ENCODE assay signal across 9 cellular contexts in genomic region chr16:2686912-2687507, GRCh38. TPM values are rescaled to one million over a fixed set of nuclear protein-coding genes. Genes with fewer than 3 reads are reported as not detected.
DNase-seq lines count a peak whose midpoint lies in the region; ATAC-seq and TF ChIP-seq lines count a peak whose summit lies in the region.
"Had no signal": no experiment of that assay in that cellular context is flagged by ENCODE, and none has a peak within 500 bp of the region (broad histone marks: within the 10 kb centered on the region; RNA-seq: fewer than 3 reads in every experiment).

No MANE protein-coding gene starts in this region.

- no peak overlapping the region for H2AFZ ChIP-seq in Loucy (ENCODE audit: low read length)

- H3K27ac ChIP-seq in stomach, result peak overlapping the region in 2 of 5 donors; percentile 50 to 58
- H3K27ac ChIP-seq: VCaP had no signal

- H3K9me2 ChIP-seq in Loucy (replicated peaks; ENCODE audit: low read depth, low read length), result no peaks in the 10 kb centered on the region

- WGBS in stomach, 5 donors, result 60 to 76% (median 71%) methylated on average over 20 of the region's 20 CpGs

- H3K79me2 ChIP-seq in Loucy (ENCODE audit: insufficient read depth, low read length), result peaks cover 19% of the 10 kb centered on the region; the same call in 1 of the 2 replicates

- no peaks in the 10 kb centered on the region for H4K20me1 ChIP-seq in Loucy (ENCODE audit: insufficient read depth, low read length, poor library complexity, severe bottlenecking)

- no peak for TF ChIP-seq POLR2A in stomach (IDR thresholded peaks at IDR 0.05)

- H3K36me3 ChIP-seq in Loucy (ENCODE audit: insufficient read depth, low read length) (no peaks in the 10 kb centered on the region), stomach (peaks cover 0 to 29% (median 23%) of the 10 kb centered on the region in 4 donors)

- intact Hi-C loops in stomach (cut with DNase I; ENCODE audit: low total_unique reads), result no loop called here

- no peaks in the 10 kb centered on the region for H3F3A ChIP-seq in Loucy (ENCODE audit: low read depth)

- no peak for TF ChIP-seq EP300 in stomach (IDR thresholded peaks at IDR 0.05)

- ATAC-seq in GM18907 (IDR thresholded peaks at IDR 0.05; ENCODE audit: unreplicated experiment), result no peak
- no peak for ATAC-seq in HG03442 (IDR thresholded peaks at IDR 0.05; ENCODE audit: unreplicated experiment)

- no peak for TF ChIP-seq CTCF in Loucy (conservative IDR thresholded peaks at IDR 0.05; ENCODE audit: low read length)
- no peak for TF ChIP-seq CTCF in stomach (IDR thresholded peaks at IDR 0.05)

- H3K4me1 ChIP-seq in Loucy (ENCODE audit: insufficient read depth, low read length, poor library complexity, severe bottlenecking) (peaks cover 3% of the 10 kb centered on the region), stomach (peaks cover 20 to 55% (median 42%) of the 10 kb centered on the region in 4 donors)

- H3K9ac ChIP-seq in Loucy (ENCODE audit: low read depth, low read length, poor library complexity, severe bottlenecking), result no peak overlapping the region

- H3K4me3 ChIP-seq in Loucy (ENCODE audit: low read length, poor library complexity, severe bottlenecking) (peak overlapping the region; percentile 10), stomach (peak overlapping the region in 1 of 4 donors; percentile 13)

- peak overlapping the region; percentile 48 for H3K4me2 ChIP-seq in Loucy (ENCODE audit: low read depth, low read length, poor library complexity, severe bottlenecking)

- H3K27me3 ChIP-seq in Loucy (ENCODE audit: insufficient read depth, low read length, poor library complexity, severe bottlenecking) (no peaks in the 10 kb centered on the region), stomach (no peaks in the 10 kb centered on the region)

- DNase-seq in AML-193 (lab: John Stamatoyannopoulos, UW) (peak; percentile 87 to 88), GM19238 (ENCODE audit: insufficient read length, low spot score) (peak; percentile 88), cerebellum (ENCODE audit: low spot score) (peak; percentile 5), stomach (peak; percentile 45)
- no peak for DNase-seq in effector CD8-positive, alpha-beta T cell (lab: John Stamatoyannopoulos, UW)

- H3K9me3 ChIP-seq in Loucy (ENCODE audit: insufficient read depth, low read depth, low read length) (no peaks in the 10 kb centered on the region), stomach (no peaks in the 10 kb centered on the region)

RNA-seq across cellular contexts. Expression of gene KCTD5, which starts 4.7 kb away (rescaled TPM):
- total RNA-seq in cerebellum (21.1 TPM), stomach (10 to 100 TPM in 4 of 5 donors, under 1 TPM in 1; 0.89 to 45.6 (median 27.2) TPM)
- polyA plus RNA-seq in stomach, result 10 to 100 TPM; 14.4 to 28.6 (median 14.7) TPM

RNA-seq across cellular contexts. Expression of gene PRSS27, which starts 33.0 kb away (rescaled TPM):
- total RNA-seq in cerebellum (2.6 TPM), stomach (under 1 TPM in 1 of 5 donors, not detected in 4; 0.55 TPM)
- 10 to 100 TPM in 1 of 3 donors, under 1 TPM in 2; 0.50 to 74.4 (median 0.76) TPM for polyA plus RNA-seq in stomach
